In the genomic region with DNA sequence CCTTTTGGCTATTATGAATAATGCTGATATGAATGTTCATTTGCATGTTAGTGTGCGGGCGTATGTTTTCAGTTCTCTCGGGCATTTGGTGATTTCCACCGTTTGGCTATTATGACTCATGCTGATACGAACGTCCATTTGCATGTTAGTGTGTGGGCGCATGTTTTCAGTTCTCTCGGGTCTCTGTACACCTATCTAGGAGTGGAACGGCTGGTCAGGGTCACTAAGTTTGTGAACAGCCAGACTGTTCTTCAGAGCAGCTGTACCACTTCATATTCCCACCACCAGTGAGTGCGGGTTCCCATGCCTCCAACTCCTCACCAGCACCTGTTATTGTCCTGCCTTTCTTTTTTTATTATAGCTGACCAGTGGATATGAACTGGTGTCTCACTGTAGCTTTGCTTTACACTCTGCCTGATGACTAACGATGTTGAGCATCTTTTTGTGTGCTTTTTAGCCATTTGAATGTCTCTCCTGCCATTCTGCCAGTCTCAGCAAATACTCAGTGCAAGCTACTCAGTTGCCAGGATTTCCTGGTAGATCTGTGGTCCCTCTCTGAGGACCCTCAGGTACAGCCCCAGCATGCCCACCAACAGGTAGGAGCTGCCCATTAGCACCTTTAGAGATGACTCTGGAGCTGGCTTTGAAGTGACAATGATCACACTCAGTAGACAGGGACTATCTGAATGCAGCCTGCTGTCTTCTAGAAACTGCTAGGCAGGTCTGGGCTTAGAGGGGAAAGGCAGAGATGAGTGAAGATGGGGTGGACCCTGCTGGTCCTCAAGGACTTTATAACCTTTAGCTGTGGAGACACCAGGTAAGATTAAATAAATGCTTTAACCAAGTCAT, we compare ENCODE assay signal across 8 cellular contexts.
A peak's percentile ranks its signal among the peaks of the same experiment; 100 is the strongest.
DNase-seq lines count a peak whose midpoint lies in the region; ATAC-seq and TF ChIP-seq lines count a peak whose summit lies in the region.

No MANE protein-coding gene starts in this region.

- TF ChIP-seq CTCF in adrenal gland (IDR thresholded peaks at IDR 0.05), result no peak

- TF ChIP-seq POLR2A in adrenal gland (IDR thresholded peaks at IDR 0.05), result no peak

- H3K27ac ChIP-seq in ACC112 (ENCODE audit: low read depth, low read length) (peak overlapping the region; percentile 27; the same call in 1 of the 2 replicates), adrenal gland (no peak overlapping the region)

- no peaks in the 10 kb centered on the region for H3K79me2 ChIP-seq in ACC112 (ENCODE audit: control insufficient read depth, insufficient read depth, low read length, unreplicated experiment)

- no peaks in the 10 kb centered on the region for H3K9me3 ChIP-seq in adrenal gland (replicated peaks in 1 of 3)

- intact Hi-C loops in adrenal gland (cut with DNase I), result no loop called here

- ATAC-seq in GM19035 (IDR thresholded peaks at IDR 0.05; ENCODE audit: unreplicated experiment) (peak; percentile 83), HG03045 (IDR thresholded peaks at IDR 0.05; ENCODE audit: unreplicated experiment) (peak; percentile 90)
- peak; percentile 6 for ATAC-seq in activated naive CD8-positive, alpha-beta T cell treated with anti-CD3 and anti-CD28 coated beads, Interleukin-2, amount 10 ng/mL, durations not matched to agents 7 days and 5 days (ENCODE audit: low read depth)

- no peaks in the 10 kb centered on the region for H3K27me3 ChIP-seq in ACC112 (ENCODE audit: insufficient read depth, low read length)
- H3K27me3 ChIP-seq in adrenal gland, result no peaks in the 10 kb centered on the region

- H3K4me3 ChIP-seq in ACC112 (ENCODE audit: low read depth, low read length) (no peak overlapping the region), adrenal gland (no peak overlapping the region)

- POLR2A ChIA-PET in activated naive CD8-positive, alpha-beta T cell treated with anti-CD3 and anti-CD28 coated beads, Interleukin-2, amount 10 ng/mL, durations not matched to agents 7 days and 5 days (lab: Charles Lee), result no interaction called here

- H3K27me3 Mint-ChIP-seq in activated naive CD8-positive, alpha-beta T cell treated with anti-CD3 and anti-CD28 coated beads, Interleukin-2, amount 10 ng/mL, durations not matched to agents 7 days and 5 days, result no peaks in the 10 kb centered on the region

- peaks cover 32% of the 10 kb centered on the region for H3K4me1 ChIP-seq in ACC112 (ENCODE audit: control insufficient read depth, insufficient read depth, low read length, unreplicated experiment)
- no peaks in the 10 kb centered on the region for H3K4me1 ChIP-seq in adrenal gland (replicated peaks in 1 of 2)

- H3K36me3 ChIP-seq in ACC112 (ENCODE audit: insufficient read depth, low read length) (no peaks in the 10 kb centered on the region), adrenal gland (replicated peaks in 1 of 2) (no peaks in the 10 kb centered on the region)

- DNase-seq in activated naive CD8-positive, alpha-beta T cell treated with anti-CD3 and anti-CD28 coated beads, Interleukin-2, amount 10 ng/mL, durations not matched to agents 7 days and 5 days, result no peak
- no peak for DNase-seq in KG1 (lab: John Stamatoyannopoulos, UW)
- DNase-seq in adrenal gland, result no peak
- no peak for DNase-seq in medulla oblongata (ENCODE audit: extremely low spot score)
- DNase-seq in DMS153 treated with DMSO at 0.1 percent for 48 hours (lab: John Stamatoyannopoulos, UW; ENCODE audit: unreplicated experiment), result no peak

- H3K4me3 Mint-ChIP-seq in activated naive CD8-positive, alpha-beta T cell treated with anti-CD3 and anti-CD28 coated beads, Interleukin-2, amount 10 ng/mL, durations not matched to agents 7 days and 5 days, result no peak overlapping the region

- H3K36me3 Mint-ChIP-seq in activated naive CD8-positive, alpha-beta T cell treated with anti-CD3 and anti-CD28 coated beads, Interleukin-2, amount 10 ng/mL, durations not matched to agents 7 days and 5 days, result peaks cover 2% of the 10 kb centered on the region

- 79 to 91% (median 88%) methylated on average over 11 of the region's 11 CpGs for WGBS in adrenal gland, 4 donors

- H3K4me1 Mint-ChIP-seq in activated naive CD8-positive, alpha-beta T cell treated with anti-CD3 and anti-CD28 coated beads, Interleukin-2, amount 10 ng/mL, durations not matched to agents 7 days and 5 days, result peaks cover 18% of the 10 kb centered on the region

- H2AFZ ChIP-seq in ACC112 (ENCODE audit: low read length, unreplicated experiment), result no peak overlapping the region

- no peak overlapping the region for H3K27ac Mint-ChIP-seq in activated naive CD8-positive, alpha-beta T cell treated with anti-CD3 and anti-CD28 coated beads, Interleukin-2, amount 10 ng/mL, durations not matched to agents 7 days and 5 days

- peaks cover 1% of the 10 kb centered on the region for H3K9me3 Mint-ChIP-seq in activated naive CD8-positive, alpha-beta T cell treated with anti-CD3 and anti-CD28 coated beads, Interleukin-2, amount 10 ng/mL, durations not matched to agents 7 days and 5 days

Comparison
In these comparisons a context has a peak if more than half of its experiments do, and no peak if none do; other contexts are left out.
1. ATAC-seq: peak in every context shown above with its lines; median percentile 90 in HG03045; 83 in GM19035; 6 in activated naive CD8-positive, alpha-beta T cell treated with anti-CD3 and anti-CD28 coated beads, Interleukin-2, amount 10 ng/mL, durations not matched to agents 7 days and 5 days.